ENCODE assay signal across 15 cellular contexts in genomic region chrX:4754878-4755604, GRCh38.
DNase-seq lines count a peak whose midpoint lies in the region; ATAC-seq and TF ChIP-seq lines count a peak whose summit lies in the region.
"Had no signal": no experiment of that assay in that cellular context is flagged by ENCODE, and none has a peak within 500 bp of the region (broad histone marks: within the 10 kb centered on the region; RNA-seq: fewer than 3 reads in every experiment).

No MANE protein-coding gene starts in this region.

- 55 to 64% methylated on average over 8 of the region's 8 CpGs for WGBS in thyroid gland, 2 donors

- H3K4me3 Mint-ChIP-seq in activated T-helper 2 cell treated with anti-CD3 and anti-CD28 coated beads, Interferon-gamma antibody, Interleukin-2, Interleukin-4, amounts not matched to agents 10 μg/mL and 5 μg/mL and 100 μg/mL, durations not matched to agents 14 hours and 24 hours and 36 hours (ENCODE audit: low read depth): no peak overlapping the region
- no peak overlapping the region for H3K4me3 Mint-ChIP-seq in activated naive CD8-positive, alpha-beta T cell treated with anti-CD3 and anti-CD28 coated beads for 36 hours
- H3K4me3 Mint-ChIP-seq: activated T-helper 1 cell treated with anti-CD3 and anti-CD28 coated beads, Interleukin-12 subunit alpha, Interleukin-12 subunit beta, Interleukin-2, Interleukin-4 antibody, amounts not matched to agents 30 ng/mL and 10 ng/mL and 1 ng/mL, durations not matched to agents 14 hours and 24 hours and 36 hours had no signal

- no peaks in the 10 kb centered on the region for H3K9me3 ChIP-seq in thyroid gland

- no peaks in the 10 kb centered on the region for H3K36me3 Mint-ChIP-seq in activated T-helper 2 cell treated with anti-CD3 and anti-CD28 coated beads, Interferon-gamma antibody, Interleukin-2, Interleukin-4, amounts not matched to agents 10 μg/mL and 5 μg/mL and 100 μg/mL, durations not matched to agents 14 hours and 24 hours and 36 hours (ENCODE audit: low read depth)
- no peaks in the 10 kb centered on the region for H3K36me3 Mint-ChIP-seq in activated naive CD8-positive, alpha-beta T cell treated with anti-CD3 and anti-CD28 coated beads for 36 hours

- ATAC-seq in GM18517 (IDR thresholded peaks at IDR 0.05; ENCODE audit: unreplicated experiment): peak; percentile 96
- peak; percentile 97 for ATAC-seq in GM21390 (IDR thresholded peaks at IDR 0.05; ENCODE audit: unreplicated experiment)
- ATAC-seq in HG02973 (IDR thresholded peaks at IDR 0.05; ENCODE audit: unreplicated experiment): peak; percentile 96
- ATAC-seq: K562 had no signal

- TF ChIP-seq POLR2A in thyroid gland (IDR thresholded peaks at IDR 0.05): no peak

- H3K27me3 Mint-ChIP-seq in activated T-helper 2 cell treated with anti-CD3 and anti-CD28 coated beads, Interferon-gamma antibody, Interleukin-2, Interleukin-4, amounts not matched to agents 10 μg/mL and 5 μg/mL and 100 μg/mL, durations not matched to agents 14 hours and 24 hours and 36 hours (ENCODE audit: low read depth): no peaks in the 10 kb centered on the region
- no peaks in the 10 kb centered on the region for H3K27me3 Mint-ChIP-seq in activated naive CD8-positive, alpha-beta T cell treated with anti-CD3 and anti-CD28 coated beads for 36 hours

- DNase-seq in NAMALWA (ENCODE audit: low spot score): peak; percentile 0
- no peak for DNase-seq in activated T-helper 2 cell treated with anti-CD3 and anti-CD28 coated beads, Interferon-gamma antibody, Interleukin-2, Interleukin-4, amounts not matched to agents 10 μg/mL and 5 μg/mL and 100 μg/mL, durations not matched to agents 14 hours and 24 hours and 36 hours (ENCODE audit: low spot score)
- no peak for DNase-seq in activated naive CD8-positive, alpha-beta T cell treated with anti-CD3 and anti-CD28 coated beads for 36 hours
- no peak for DNase-seq in dermis blood vessel endothelial cell
- DNase-seq in thyroid gland: no peak
- DNase-seq: C1 segment of cervical spinal cord; EL; NCI-H2107; stimulated activated naive CD4-positive, alpha-beta T cell treated with Interleukin-2 at 50 U/mL for 16 hours; SW 1271 had no signal

- H3K4me1 Mint-ChIP-seq in activated T-helper 2 cell treated with anti-CD3 and anti-CD28 coated beads, Interferon-gamma antibody, Interleukin-2, Interleukin-4, amounts not matched to agents 10 μg/mL and 5 μg/mL and 100 μg/mL, durations not matched to agents 14 hours and 24 hours and 36 hours (ENCODE audit: low read depth): no peaks in the 10 kb centered on the region
- no peaks in the 10 kb centered on the region for H3K4me1 Mint-ChIP-seq in activated naive CD8-positive, alpha-beta T cell treated with anti-CD3 and anti-CD28 coated beads for 36 hours

- H3K4me1 ChIP-seq in thyroid gland: no peaks in the 10 kb centered on the region

- no peak overlapping the region for H3K27ac Mint-ChIP-seq in activated T-helper 2 cell treated with anti-CD3 and anti-CD28 coated beads, Interferon-gamma antibody, Interleukin-2, Interleukin-4, amounts not matched to agents 10 μg/mL and 5 μg/mL and 100 μg/mL, durations not matched to agents 14 hours and 24 hours and 36 hours
- H3K27ac Mint-ChIP-seq in activated naive CD8-positive, alpha-beta T cell treated with anti-CD3 and anti-CD28 coated beads for 36 hours: no peak overlapping the region
- H3K27ac Mint-ChIP-seq: activated T-helper 1 cell treated with anti-CD3 and anti-CD28 coated beads, Interleukin-12 subunit alpha, Interleukin-12 subunit beta, Interleukin-2, Interleukin-4 antibody, amounts not matched to agents 30 ng/mL and 10 ng/mL and 1 ng/mL, durations not matched to agents 14 hours and 24 hours and 36 hours had no signal

- no peak for TF ChIP-seq CTCF in thyroid gland (IDR thresholded peaks at IDR 0.05)

- no peak overlapping the region for H3K4me3 ChIP-seq in thyroid gland (replicated peaks in 1 of 3)
- H3K4me3 ChIP-seq: K562 had no signal

- H3K27ac ChIP-seq in thyroid gland: no peak overlapping the region

- intact Hi-C loops in activated T-helper 2 cell treated with anti-CD3 and anti-CD28 coated beads, Interferon-gamma antibody, Interleukin-2, Interleukin-4, amounts not matched to agents 10 μg/mL and 5 μg/mL and 100 μg/mL, durations not matched to agents 14 hours and 24 hours and 36 hours (cut with micrococcal nuclease): no loop called here
- intact Hi-C loops in thyroid gland (cut with DNase I): no loop called here

- H3K27me3 ChIP-seq in thyroid gland: no peaks in the 10 kb centered on the region

- no peaks in the 10 kb centered on the region for H3K36me3 ChIP-seq in thyroid gland

- peaks cover 6% of the 10 kb centered on the region for H3K9me3 Mint-ChIP-seq in activated T-helper 2 cell treated with anti-CD3 and anti-CD28 coated beads, Interferon-gamma antibody, Interleukin-2, Interleukin-4, amounts not matched to agents 10 μg/mL and 5 μg/mL and 100 μg/mL, durations not matched to agents 14 hours and 24 hours and 36 hours
- H3K9me3 Mint-ChIP-seq in activated naive CD8-positive, alpha-beta T cell treated with anti-CD3 and anti-CD28 coated beads for 36 hours: no peaks in the 10 kb centered on the region
- H3K9me3 Mint-ChIP-seq: activated T-helper 1 cell treated with anti-CD3 and anti-CD28 coated beads, Interleukin-12 subunit alpha, Interleukin-12 subunit beta, Interleukin-2, Interleukin-4 antibody, amounts not matched to agents 30 ng/mL and 10 ng/mL and 1 ng/mL, durations not matched to agents 14 hours and 24 hours and 36 hours had no signal
